1 cellular context compared by ENCODE assay signal in genomic region chr2:8500124-8501054, GRCh38.
TF ChIP-seq lines count a peak whose summit lies in the region.

No MANE protein-coding gene starts in this region.

TF ChIP-seq in HepG2, 621 proteins besides CTCF, POLR2A, EP300 and RAD21 (continued from another document and continues in another):
- no peak for TF ChIP-seq NCOA1 (CRISPR knock-in tag; IDR thresholded peaks at IDR 0.05)
- TF ChIP-seq SRSF9 (IDR thresholded peaks at IDR 0.05; ENCODE audit: borderline replicate concordance, insufficient read depth, low read depth, low read length, poor library complexity, severe bottlenecking), result no peak
- TF ChIP-seq ADNP (CRISPR knock-in tag; IDR thresholded peaks at IDR 0.05), result no peak
- TF ChIP-seq ZNF180 (CRISPR knock-in tag; IDR thresholded peaks at IDR 0.05; ENCODE audit: borderline replicate concordance, low read depth), result no peak
- TF ChIP-seq ZFP36 (IDR thresholded peaks at IDR 0.05; ENCODE audit: borderline replicate concordance, low read depth, low read length, partially characterized antibody), result peak; percentile 23
- no peak for TF ChIP-seq ISX (CRISPR knock-in tag; conservative IDR thresholded peaks at IDR 0.05)
- no peak for TF ChIP-seq ZNF20 (CRISPR knock-in tag; IDR thresholded peaks at IDR 0.05)
- no peak for TF ChIP-seq SMYD3 (CRISPR knock-in tag; IDR thresholded peaks at IDR 0.05)
- TF ChIP-seq ZNF780A (CRISPR knock-in tag; IDR thresholded peaks at IDR 0.05), result no peak
- no peak for TF ChIP-seq FOXA1 (IDR thresholded peaks at IDR 0.05)
- TF ChIP-seq FOXA1 (CRISPR knock-in tag; IDR thresholded peaks at IDR 0.05), result peak; percentile 92
- no peak for TF ChIP-seq ZNF230 (CRISPR knock-in tag; IDR thresholded peaks at IDR 0.05)
- TF ChIP-seq ZBTB40 (IDR thresholded peaks at IDR 0.05), result no peak
- TF ChIP-seq ZBTB40 (CRISPR knock-in tag; IDR thresholded peaks at IDR 0.05), result no peak
- TF ChIP-seq PRMT3 (CRISPR knock-in tag; IDR thresholded peaks at IDR 0.05; ENCODE audit: borderline replicate concordance, low read depth), result no peak
- no peak for TF ChIP-seq ZNF615 (CRISPR knock-in tag; IDR thresholded peaks at IDR 0.05; ENCODE audit: borderline replicate concordance)
- no peak for TF ChIP-seq ZNF567 (CRISPR knock-in tag; IDR thresholded peaks at IDR 0.05; ENCODE audit: borderline replicate concordance)
- no peak for TF ChIP-seq TMF1 (CRISPR knock-in tag; IDR thresholded peaks at IDR 0.05; ENCODE audit: low read depth)
- TF ChIP-seq CAMTA2 (CRISPR knock-in tag; IDR thresholded peaks at IDR 0.05; ENCODE audit: borderline replicate concordance), result no peak
- no peak for TF ChIP-seq SP4 (CRISPR knock-in tag; IDR thresholded peaks at IDR 0.05)
- TF ChIP-seq TSC22D2 (CRISPR knock-in tag; IDR thresholded peaks at IDR 0.05; ENCODE audit: borderline replicate concordance), result no peak
- no peak for TF ChIP-seq AGO2 (optimal IDR thresholded peaks at IDR 0.05; ENCODE audit: low read depth, low read length)
- no peak for TF ChIP-seq ZNF597 (CRISPR knock-in tag; IDR thresholded peaks at IDR 0.05)
- TF ChIP-seq MLLT10 (CRISPR knock-in tag; IDR thresholded peaks at IDR 0.05), result no peak
- no peak for TF ChIP-seq KLF16 (CRISPR knock-in tag; IDR thresholded peaks at IDR 0.05)
- TF ChIP-seq ZNF329 (CRISPR knock-in tag; IDR thresholded peaks at IDR 0.05; ENCODE audit: low read depth), result no peak
- TF ChIP-seq ZNF503 (CRISPR knock-in tag; IDR thresholded peaks at IDR 0.05), result no peak
- TF ChIP-seq HNF1A (IDR thresholded peaks at IDR 0.05; ENCODE audit: low read depth), result no peak
- TF ChIP-seq HNF1A (CRISPR knock-in tag; IDR thresholded peaks at IDR 0.05; ENCODE audit: borderline replicate concordance), result no peak
- TF ChIP-seq IRF1 (CRISPR knock-in tag; IDR thresholded peaks at IDR 0.05; ENCODE audit: low read depth), result no peak
- TF ChIP-seq ZNF282 (IDR thresholded peaks at IDR 0.05; ENCODE audit: partially characterized antibody), result no peak
- TF ChIP-seq SRF (IDR thresholded peaks at IDR 0.05; ENCODE audit: low read depth, low read length), result no peak
- no peak for TF ChIP-seq ARNT (IDR thresholded peaks at IDR 0.05)
- TF ChIP-seq ZNF143 (CRISPR knock-in tag; IDR thresholded peaks at IDR 0.05), result no peak
- no peak for TF ChIP-seq ZNF501 (CRISPR knock-in tag; IDR thresholded peaks at IDR 0.05)
- no peak for TF ChIP-seq ZNF512 (CRISPR knock-in tag; IDR thresholded peaks at IDR 0.05)
- no peak for TF ChIP-seq HOMEZ (CRISPR knock-in tag; IDR thresholded peaks at IDR 0.05; ENCODE audit: low read depth)
- peak; percentile 76; the same call in 1 of the 2 replicates for TF ChIP-seq ZSCAN29 (CRISPR knock-in tag; conservative IDR thresholded peaks at IDR 0.05)
- no peak for TF ChIP-seq SIN3A (IDR thresholded peaks at IDR 0.05; ENCODE audit: borderline replicate concordance, low read depth, low read length)
- no peak for TF ChIP-seq ZNF670 (CRISPR knock-in tag; IDR thresholded peaks at IDR 0.05; ENCODE audit: borderline replicate concordance)
- no peak for TF ChIP-seq ATF3 (CRISPR knock-in tag; IDR thresholded peaks at IDR 0.05)
- TF ChIP-seq NFE2L2 (IDR thresholded peaks at IDR 0.05; ENCODE audit: low read length), result no peak
- TF ChIP-seq SMAD1 (CRISPR knock-in tag; IDR thresholded peaks at IDR 0.05; ENCODE audit: borderline replicate concordance, low read depth), result no peak
- no peak for TF ChIP-seq ZFP82 (CRISPR knock-in tag; IDR thresholded peaks at IDR 0.05; ENCODE audit: borderline replicate concordance)
- no peak for TF ChIP-seq SRSF4 (IDR thresholded peaks at IDR 0.05; ENCODE audit: low read depth, low read length, poor library complexity, severe bottlenecking)
- no peak for TF ChIP-seq ZNF264 (CRISPR knock-in tag; IDR thresholded peaks at IDR 0.05)
- no peak for TF ChIP-seq SPEN (CRISPR knock-in tag; IDR thresholded peaks at IDR 0.05; ENCODE audit: low read depth)
